ENCODE assay signal across 18 cellular contexts in genomic region chr4:34105311-34105710, GRCh38.
DNase-seq lines count a peak whose midpoint lies in the region; ATAC-seq and TF ChIP-seq lines count a peak whose summit lies in the region.
"Had no signal": no experiment of that assay in that cellular context is flagged by ENCODE, and none has a peak within 500 bp of the region (broad histone marks: within the 10 kb centered on the region; RNA-seq: fewer than 3 reads in every experiment).

No MANE protein-coding gene starts in this region.

- POLR2A ChIA-PET in WTC11 (lab: Charles Lee): no interaction called here

- no peak overlapping the region for H3K27ac Mint-ChIP-seq in WTC11

- H3K4me1 Mint-ChIP-seq in WTC11: no peaks in the 10 kb centered on the region

- no peaks in the 10 kb centered on the region for H3K27me3 Mint-ChIP-seq in WTC11 (ENCODE audit: low read depth)

- H3K36me3 Mint-ChIP-seq in WTC11: no peaks in the 10 kb centered on the region

- no peak overlapping the region for H3K4me3 Mint-ChIP-seq in WTC11

- ATAC-seq in WTC11 (no peak), HG02763 (IDR thresholded peaks at IDR 0.05; ENCODE audit: unreplicated experiment) (no peak)

- H3K9me3 Mint-ChIP-seq in WTC11: no peaks in the 10 kb centered on the region

- DNase-seq in AG09309 (ENCODE audit: low read depth) (peak; percentile 7), OCI-M1 (lab: John Stamatoyannopoulos, UW) (peak; percentile 54), cardiac fibroblast (ENCODE audit: low read depth in 2 of 2) (peak; percentile 72 to 74), foreskin fibroblast (peak; percentile 21 to 44), WTC11 (ENCODE audit: low spot score) (no peak), NCI-H1048 (lab: John Stamatoyannopoulos, UW) (no peak), LoVo (ENCODE audit: low spot score) (no peak)
- DNase-seq: DMS 273 treated with DMSO at 0.1 percent for 48 hours, GDM1, MM.1S, NCI-H1105, NCI-H1694, NCI-H2171 treated with DMSO at 0.1 percent for 48 hours, NCI-H748 treated with DMSO at 0.1 percent for 48 hours, Peyer's patch, SHP77, SK-N-SH had no signal

- CTCF ChIA-PET in WTC11 (lab: Charles Lee): no interaction called here

- no peak overlapping the region for H3K4me3 ChIP-seq in AG09309 (ENCODE audit: control insufficient read depth, low read depth, low read length)
- H3K4me3 ChIP-seq in cardiac fibroblast (replicated peaks in 1 of 2; ENCODE audit: low read depth in 2 of 2, low read length in 2 of 2): no peak overlapping the region
- H3K4me3 ChIP-seq in foreskin fibroblast (ENCODE audit: low read depth in 1 of 2, low read length in 2 of 2): no peak overlapping the region
- H3K4me3 ChIP-seq: Peyer's patch had no signal

- TF ChIP-seq CTCF in AG09309 (IDR thresholded peaks at IDR 0.05; ENCODE audit: control insufficient read depth, insufficient read depth, low read depth, low read length, missing control alignments) (no peak), cardiac fibroblast (IDR thresholded peaks at IDR 0.05; ENCODE audit: low read depth, low read length) (no peak), foreskin fibroblast (IDR thresholded peaks at IDR 0.05; ENCODE audit: low read depth, low read length) (no peak), WTC11 (IDR thresholded peaks at IDR 0.05) (no peak)

TF ChIP-seq in WTC11, 78 proteins besides CTCF, POLR2A, EP300 and RAD21:
- no peak for TF ChIP-seq ETV6 (CRISPR knock-in tag; IDR thresholded peaks at IDR 0.05)
- TF ChIP-seq NR1H2 (CRISPR knock-in tag; IDR thresholded peaks at IDR 0.05): no peak
- TF ChIP-seq USF1 (CRISPR knock-in tag; IDR thresholded peaks at IDR 0.05): no peak
- TF ChIP-seq ZNF232 (CRISPR knock-in tag; IDR thresholded peaks at IDR 0.05): no peak
- no peak for TF ChIP-seq GTF2I (CRISPR knock-in tag; conservative IDR thresholded peaks at IDR 0.05)
- no peak for TF ChIP-seq FOXP4 (CRISPR knock-in tag; IDR thresholded peaks at IDR 0.05)
- TF ChIP-seq ZNF423 (CRISPR knock-in tag; IDR thresholded peaks at IDR 0.05): no peak

Comparison
In these comparisons a context has a peak if more than half of its experiments do, and no peak if none do; other contexts are left out.
1. DNase-seq: peak in AG09309 (single experiment), OCI-M1 (single experiment), cardiac fibroblast (2 of 2) and foreskin fibroblast (2 of 2); none in WTC11 (single experiment), NCI-H1048 (single experiment) and LoVo (single experiment).